Comparison of ENCODE assay signal across 14 cellular contexts in genomic region chr5:116696356-116696755, GRCh38.
DNase-seq lines count a peak whose midpoint lies in the region; ATAC-seq and TF ChIP-seq lines count a peak whose summit lies in the region.
"Had no signal": no experiment of that assay in that cellular context is flagged by ENCODE, and none has a peak within 500 bp of the region (broad histone marks: within the 10 kb centered on the region; RNA-seq: fewer than 3 reads in every experiment).

No MANE protein-coding gene starts in this region.

- WGBS in SK-N-SH (ENCODE audit: low lambda C conversion rate) = 13% methylated on average over 5 of the region's 5 CpGs

- no peak for TF ChIP-seq RAD21 in SK-N-SH (IDR thresholded peaks at IDR 0.05; ENCODE audit: low read length)

- no peak for TF ChIP-seq EP300 in SK-N-SH (IDR thresholded peaks at IDR 0.05; ENCODE audit: borderline replicate concordance in 1 of 2, low read depth in 1 of 2, low read length in 1 of 2)

- CTCF ChIA-PET in SK-N-SH (lab: Yijun Ruan, JAX) = interaction anchor here (0.6 kb wide), 2 partner anchors 22 to 33 kb away, joined by 3 read pairs; no protein-coding TSS in a partner anchor
- CTCF ChIA-PET in activated CD4-positive, alpha-beta memory T cell treated with anti-CD3 and anti-CD28 coated beads for 36 hours (lab: Charles Lee) = no interaction called here

- H3K27ac Mint-ChIP-seq in activated CD4-positive, alpha-beta memory T cell treated with anti-CD3 and anti-CD28 coated beads for 36 hours = no peak overlapping the region

- H3K79me2 ChIP-seq in SK-N-SH (ENCODE audit: insufficient read depth) (no peaks in the 10 kb centered on the region), Karpas-422 (ENCODE audit: low read length) (no peaks in the 10 kb centered on the region)

- H2AFZ ChIP-seq in SK-N-SH (ENCODE audit: low read depth) (no peak overlapping the region), Karpas-422 (ENCODE audit: low read length) (no peak overlapping the region)
- H2AFZ ChIP-seq: GM23248 had no signal

- H3K27ac ChIP-seq in SK-N-SH (ENCODE audit: low read depth in 2 of 2, low read length in 1 of 2) (peak overlapping the region in 1 of 2 experiments; percentile 14; a peak in 1 of 4 replicates), Karpas-422 (ENCODE audit: low read length) (no peak overlapping the region)
- H3K27ac ChIP-seq: GM23248, pancreas had no signal

- ATAC-seq in SK-N-SH treated with all-trans-retinoic acid at 6 μM for 48 hours = no peak
- peak; percentile 89 for ATAC-seq in HG02852 (IDR thresholded peaks at IDR 0.05; ENCODE audit: unreplicated experiment)

- no peaks in the 10 kb centered on the region for H3K9me3 Mint-ChIP-seq in activated CD4-positive, alpha-beta memory T cell treated with anti-CD3 and anti-CD28 coated beads for 36 hours

- H3K4me1 Mint-ChIP-seq in activated CD4-positive, alpha-beta memory T cell treated with anti-CD3 and anti-CD28 coated beads for 36 hours (ENCODE audit: low read depth) = no peaks in the 10 kb centered on the region

- H3K4me3 ChIP-seq in SK-N-SH (ENCODE audit: low read depth in 2 of 2, low read length in 1 of 2) = no peak overlapping the region
- H3K4me3 ChIP-seq in NT2/D1 (ENCODE audit: insufficient read length, low read depth) = no peak overlapping the region
- no peak overlapping the region for H3K4me3 ChIP-seq in Karpas-422 (ENCODE audit: low read length)
- H3K4me3 ChIP-seq: GM23248, pancreas, tibial nerve had no signal

- H3K27me3 ChIP-seq in SK-N-SH (ENCODE audit: insufficient read depth) (no peaks in the 10 kb centered on the region), NT2/D1 (ENCODE audit: insufficient read depth, insufficient read length) (no peaks in the 10 kb centered on the region), Karpas-422 (ENCODE audit: low read length) (no peaks in the 10 kb centered on the region)
- H3K27me3 ChIP-seq: pancreas, tibial nerve had no signal

- H3K9ac ChIP-seq in SK-N-SH (no peak overlapping the region), NT2/D1 (ENCODE audit: insufficient read length, low read depth) (no peak overlapping the region), Karpas-422 (ENCODE audit: low read length) (no peak overlapping the region)
- H3K9ac ChIP-seq: GM23248 had no signal

- no peak overlapping the region for H3K4me3 Mint-ChIP-seq in activated CD4-positive, alpha-beta memory T cell treated with anti-CD3 and anti-CD28 coated beads for 36 hours

- no peaks in the 10 kb centered on the region for H3F3A ChIP-seq in SK-N-SH (replicated peaks; ENCODE audit: insufficient read depth)

- POLR2A ChIA-PET in SK-N-SH (lab: Yijun Ruan, JAX) = no interaction called here
- POLR2A ChIA-PET in activated CD4-positive, alpha-beta memory T cell treated with anti-CD3 and anti-CD28 coated beads for 36 hours (lab: Charles Lee) = no interaction called here

- H3K9me3 ChIP-seq in SK-N-SH (no peaks in the 10 kb centered on the region), NT2/D1 (ENCODE audit: insufficient read depth, low read length) (no peaks in the 10 kb centered on the region), Karpas-422 (ENCODE audit: low read length) (no peaks in the 10 kb centered on the region)
- H3K9me3 ChIP-seq: pancreas, tibial nerve had no signal

- intact Hi-C loops in activated CD4-positive, alpha-beta memory T cell treated with anti-CD3 and anti-CD28 coated beads for 36 hours (cut with micrococcal nuclease) = no loop called here

- no peaks in the 10 kb centered on the region for H3K9me2 ChIP-seq in SK-N-SH
- no peaks in the 10 kb centered on the region for H3K9me2 ChIP-seq in Karpas-422 (replicated peaks; ENCODE audit: insufficient read depth, low read length)

- H3K36me3 ChIP-seq in SK-N-SH (replicated peaks in 1 of 2; ENCODE audit: control insufficient read depth in 1 of 2, insufficient read depth in 2 of 2, low read length in 1 of 2) (no peaks in the 10 kb centered on the region), NT2/D1 (ENCODE audit: insufficient read depth, insufficient read length, low read length) (no peaks in the 10 kb centered on the region), Karpas-422 (ENCODE audit: insufficient read depth, low read length) (no peaks in the 10 kb centered on the region)
- H3K36me3 ChIP-seq: pancreas, tibial nerve had no signal

- peak; percentile 27 for DNase-seq in SK-N-SH
- peak; percentile 48 for DNase-seq in NT2/D1 (ENCODE audit: low read depth, low spot score)
- peak; percentile 25 for DNase-seq in superior temporal gyrus (ENCODE audit: extremely low spot score)
- DNase-seq in Karpas-422 = no peak
- DNase-seq in activated CD4-positive, alpha-beta memory T cell treated with anti-CD3 and anti-CD28 coated beads for 36 hours = no peak
- no peak for DNase-seq in Kasumi-1 (lab: John Stamatoyannopoulos, UW)
- DNase-seq: amniotic stem cell, DND-41, GM23248, NCI-H524 treated with DMSO at 0.1 percent for 48 hours, pancreas had no signal

- peaks cover 2% of the 10 kb centered on the region for H3K27me3 Mint-ChIP-seq in activated CD4-positive, alpha-beta memory T cell treated with anti-CD3 and anti-CD28 coated beads for 36 hours

- no peak for TF ChIP-seq CTCF in SK-N-SH (IDR thresholded peaks at IDR 0.05)

- no peaks in the 10 kb centered on the region for H3K36me3 Mint-ChIP-seq in activated CD4-positive, alpha-beta memory T cell treated with anti-CD3 and anti-CD28 coated beads for 36 hours

- H4K20me1 ChIP-seq in SK-N-SH (ENCODE audit: insufficient read depth) (no peaks in the 10 kb centered on the region), Karpas-422 (ENCODE audit: insufficient read depth, low read depth, low read length) (no peaks in the 10 kb centered on the region)

- H3K4me2 ChIP-seq in SK-N-SH (no peak overlapping the region), Karpas-422 (ENCODE audit: low read depth, low read length, poor library complexity, severe bottlenecking) (no peak overlapping the region)

- H3K4me1 ChIP-seq in SK-N-SH (ENCODE audit: control insufficient read depth in 1 of 2, insufficient read depth in 2 of 2, low read depth in 1 of 2, low read length in 1 of 2) = peaks cover 0 to 3% of the 10 kb centered on the region in 2 experiments; a peak in 2 of 4 replicates
- H3K4me1 ChIP-seq in NT2/D1 (ENCODE audit: insufficient read depth, insufficient read length) = no peaks in the 10 kb centered on the region
- H3K4me1 ChIP-seq in Karpas-422 (ENCODE audit: low read length) = no peaks in the 10 kb centered on the region
- H3K4me1 ChIP-seq: pancreas had no signal

TF ChIP-seq in SK-N-SH, 30 proteins besides CTCF, POLR2A, EP300 and RAD21 (continues in another document):
- TF ChIP-seq TCF12 (IDR thresholded peaks at IDR 0.05) (no peak), RXRA (IDR thresholded peaks at IDR 0.05; ENCODE audit: borderline replicate concordance, low read depth) (no peak), FOXJ3 (CRISPR knock-in tag; IDR thresholded peaks at IDR 0.05) (no peak), MXI1 (IDR thresholded peaks at IDR 0.05; ENCODE audit: low read depth, low read length) (no peak), JUND (IDR thresholded peaks at IDR 0.05) (no peak), GABPA (IDR thresholded peaks at IDR 0.05; ENCODE audit: low read depth) (no peak), TAF1 (IDR thresholded peaks at IDR 0.05; ENCODE audit: borderline replicate concordance, low read depth, low read length) (no peak)
- TF ChIP-seq, protein P1, sequence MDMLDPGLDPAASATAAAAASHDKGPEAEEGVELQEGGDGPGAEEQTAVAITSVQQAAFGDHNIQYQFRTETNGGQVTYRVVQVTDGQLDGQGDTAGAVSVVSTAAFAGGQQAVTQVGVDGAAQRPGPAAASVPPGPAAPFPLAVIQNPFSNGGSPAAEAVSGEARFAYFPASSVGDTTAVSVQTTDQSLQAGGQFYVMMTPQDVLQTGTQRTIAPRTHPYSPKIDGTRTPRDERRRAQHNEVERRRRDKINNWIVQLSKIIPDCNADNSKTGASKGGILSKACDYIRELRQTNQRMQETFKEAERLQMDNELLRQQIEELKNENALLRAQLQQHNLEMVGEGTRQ (IDR thresholded peaks at IDR 0.05; ENCODE audit: borderline replicate concordance, low read depth, low read length) = no peak

TF ChIP-seq in SK-N-SH treated with all-trans-retinoic acid at 6 μM for 48 hours, 23 proteins besides CTCF, POLR2A, EP300 and RAD21 (continues in another document):
- TF ChIP-seq, protein P2, sequence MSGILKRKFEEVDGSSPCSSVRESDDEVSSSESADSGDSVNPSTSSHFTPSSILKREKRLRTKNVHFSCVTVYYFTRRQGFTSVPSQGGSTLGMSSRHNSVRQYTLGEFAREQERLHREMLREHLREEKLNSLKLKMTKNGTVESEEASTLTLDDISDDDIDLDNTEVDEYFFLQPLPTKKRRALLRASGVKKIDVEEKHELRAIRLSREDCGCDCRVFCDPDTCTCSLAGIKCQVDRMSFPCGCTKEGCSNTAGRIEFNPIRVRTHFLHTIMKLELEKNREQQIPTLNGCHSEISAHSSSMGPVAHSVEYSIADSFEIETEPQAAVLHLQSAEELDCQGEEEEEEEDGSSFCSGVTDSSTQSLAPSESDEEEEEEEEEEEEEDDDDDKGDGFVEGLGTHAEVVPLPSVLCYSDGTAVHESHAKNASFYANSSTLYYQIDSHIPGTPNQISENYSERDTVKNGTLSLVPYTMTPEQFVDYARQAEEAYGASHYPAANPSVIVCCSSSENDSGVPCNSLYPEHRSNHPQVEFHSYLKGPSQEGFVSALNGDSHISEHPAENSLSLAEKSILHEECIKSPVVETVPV (CRISPR knock-in tag; IDR thresholded peaks at IDR 0.05) = no peak
- TF ChIP-seq GLIS3 (CRISPR knock-in tag; IDR thresholded peaks at IDR 0.05) (no peak), TCF4 (CRISPR knock-in tag; IDR thresholded peaks at IDR 0.05; ENCODE audit: borderline replicate concordance) (no peak), OSR1 (CRISPR knock-in tag; IDR thresholded peaks at IDR 0.05) (no peak), POU6F1 (CRISPR knock-in tag; IDR thresholded peaks at IDR 0.05; ENCODE audit: borderline replicate concordance, low read depth) (no peak), BACH2 (CRISPR knock-in tag; IDR thresholded peaks at IDR 0.05; ENCODE audit: borderline replicate concordance) (no peak), ZFP3 (CRISPR knock-in tag; IDR thresholded peaks at IDR 0.05) (no peak), ISL1 (CRISPR knock-in tag; IDR thresholded peaks at IDR 0.05) (no peak), ZNF8 (CRISPR knock-in tag; IDR thresholded peaks at IDR 0.05) (no peak), ARNTL (CRISPR knock-in tag; IDR thresholded peaks at IDR 0.05; ENCODE audit: borderline replicate concordance, low read depth) (no peak)

Comparison
In these comparisons a context has a peak if more than half of its experiments do, and no peak if none do; other contexts are left out.
1. DNase-seq: peak in SK-N-SH (single experiment), NT2/D1 (single experiment) and superior temporal gyrus (single experiment); none in Karpas-422 (single experiment), activated CD4-positive, alpha-beta memory T cell treated with anti-CD3 and anti-CD28 coated beads for 36 hours (single experiment) and Kasumi-1 (0 of 2).